ENCODE assay signal across 20 cellular contexts in genomic region chrX:15600071-15600470, GRCh38. TPM values are rescaled to one million over a fixed set of nuclear protein-coding genes. Genes with fewer than 3 reads are reported as not detected.
DNase-seq lines count a peak whose midpoint lies in the region; ATAC-seq and TF ChIP-seq lines count a peak whose summit lies in the region.
"Had no signal": no experiment of that assay in that cellular context is flagged by ENCODE, and none has a peak within 500 bp of the region (broad histone marks: within the 10 kb centered on the region; RNA-seq: fewer than 3 reads in every experiment).

No MANE protein-coding gene starts in this region.

- H3K4me2 ChIP-seq in hepatocyte (peak overlapping the region; percentile 9), neural progenitor cell (no peak overlapping the region)

- H2AFZ ChIP-seq in hepatocyte (no peak overlapping the region), neural progenitor cell (replicated peaks) (no peak overlapping the region)

- H3K79me2 ChIP-seq in hepatocyte (no peaks in the 10 kb centered on the region), neural progenitor cell (ENCODE audit: low read depth) (no peaks in the 10 kb centered on the region)

- no peaks in the 10 kb centered on the region for H3F3A ChIP-seq in neural progenitor cell (ENCODE audit: low read depth)

- no peak overlapping the region for H3K4me3 Mint-ChIP-seq in neural progenitor cell
- H3K4me3 Mint-ChIP-seq: CD4-positive, alpha-beta T cell had no signal

- TF ChIP-seq CTCF in left ventricle myocardium inferior (IDR thresholded peaks at IDR 0.05; ENCODE audit: borderline replicate concordance) (no peak), hepatocyte (IDR thresholded peaks at IDR 0.05; ENCODE audit: poor library complexity) (no peak), neural progenitor cell (IDR thresholded peaks at IDR 0.05) (no peak)

- H3K36me3 Mint-ChIP-seq in neural progenitor cell: no peaks in the 10 kb centered on the region

- no peaks in the 10 kb centered on the region for H4K20me1 ChIP-seq in hepatocyte (ENCODE audit: insufficient read depth, poor library complexity, severe bottlenecking)
- no peaks in the 10 kb centered on the region for H4K20me1 ChIP-seq in neural progenitor cell (ENCODE audit: low read depth)

- DNase-seq in left ventricle myocardium inferior: no peak
- no peak for DNase-seq in Right ventricle myocardium inferior (ENCODE audit: missing footprints)
- DNase-seq in hepatocyte (ENCODE audit: low spot score): no peak
- DNase-seq in neural progenitor cell (ENCODE audit: low spot score): peak; percentile 15
- DNase-seq in occipital lobe (lab: John Stamatoyannopoulos, UW): no peak
- DNase-seq: Caco-2; CD4-positive, alpha-beta T cell; DMS153; GOT3; NCI-H1694 treated with DMSO at 0.1 percent for 48 hours; NCI-H510A; NCI-H748 treated with DMSO at 0.1 percent for 48 hours; NK-92 treated with Interleukin-12 subunit alpha and Interleukin-12 subunit beta, amount 100 ng/mL, for 24 hours; SHP77 had no signal

- H3K9me3 ChIP-seq in left ventricle myocardium inferior (replicated peaks) (no peaks in the 10 kb centered on the region), hepatocyte (ENCODE audit: low read depth) (no peaks in the 10 kb centered on the region), neural progenitor cell (ENCODE audit: low read depth) (no peaks in the 10 kb centered on the region)
- H3K9me3 ChIP-seq: Caco-2 had no signal

- H3K9ac ChIP-seq in neural progenitor cell: no peak overlapping the region

- H3K9me3 Mint-ChIP-seq in neural progenitor cell: no peaks in the 10 kb centered on the region
- H3K9me3 Mint-ChIP-seq: CD4-positive, alpha-beta T cell had no signal

- no peaks in the 10 kb centered on the region for H3K27me3 Mint-ChIP-seq in neural progenitor cell (ENCODE audit: insufficient read depth, low read depth)

- no peaks in the 10 kb centered on the region for H3K9me2 ChIP-seq in hepatocyte (replicated peaks; ENCODE audit: insufficient read depth)

- H3K36me3 ChIP-seq in left ventricle myocardium inferior (no peaks in the 10 kb centered on the region), hepatocyte (replicated peaks; ENCODE audit: insufficient read depth, low read depth) (no peaks in the 10 kb centered on the region), neural progenitor cell (no peaks in the 10 kb centered on the region)

- H3K27ac Mint-ChIP-seq in neural progenitor cell: no peak overlapping the region
- H3K27ac Mint-ChIP-seq: CD4-positive, alpha-beta T cell had no signal

- ATAC-seq in Right ventricle myocardium inferior: no peak
- ATAC-seq in HG03139 (IDR thresholded peaks at IDR 0.05; ENCODE audit: unreplicated experiment): no peak
- ATAC-seq in GM18502 (IDR thresholded peaks at IDR 0.05; ENCODE audit: poor library complexity, unreplicated experiment): no peak
- ATAC-seq: K562 had no signal

- H3K4me1 ChIP-seq in left ventricle myocardium inferior (no peaks in the 10 kb centered on the region), hepatocyte (ENCODE audit: insufficient read depth) (peaks cover 22% of the 10 kb centered on the region), neural progenitor cell (no peaks in the 10 kb centered on the region)

- peak overlapping the region; percentile 72 for H3K27ac ChIP-seq in left ventricle myocardium inferior (replicated peaks)
- H3K27ac ChIP-seq in hepatocyte: peak overlapping the region; percentile 60
- no peak overlapping the region for H3K27ac ChIP-seq in neural progenitor cell

- peak overlapping the region; percentile 51 for H3K4me3 ChIP-seq in left ventricle myocardium inferior
- no peak overlapping the region for H3K4me3 ChIP-seq in hepatocyte
- no peak overlapping the region for H3K4me3 ChIP-seq in neural progenitor cell
- H3K4me3 ChIP-seq: K562 had no signal

- no peaks in the 10 kb centered on the region for H3K4me1 Mint-ChIP-seq in neural progenitor cell

- intact Hi-C loops in left ventricle myocardium inferior (cut with micrococcal nuclease) (no loop called here), Right ventricle myocardium inferior (cut with DNase I) (no loop called here)

- no peaks in the 10 kb centered on the region for H3K27me3 ChIP-seq in left ventricle myocardium inferior (ENCODE audit: low read depth)
- H3K27me3 ChIP-seq in hepatocyte: no peaks in the 10 kb centered on the region
- H3K27me3 ChIP-seq in neural progenitor cell: no peaks in the 10 kb centered on the region

RNA-seq across cellular contexts. Expression of gene ACE2, which starts 0.7 kb away (rescaled TPM):
- total RNA-seq in left ventricle myocardium inferior (14.0 TPM), Right ventricle myocardium inferior (16.6 TPM), hepatocyte (47.8 and 49.9 TPM in 2 replicates), neural progenitor cell (ENCODE audit: low replicate concordance) (0.15 and 0.17 TPM in 2 replicates), occipital lobe (not detected)
- polyA plus RNA-seq in hepatocyte: 12.5 and 16.5 TPM in 2 replicates
- total RNA-seq: A172; CD4-positive, alpha-beta T cell; OCI-LY7 had no signal
- polyA plus RNA-seq: BJ had no signal

Comparison
In these comparisons a context has a peak if more than half of its experiments do, and no peak if none do; other contexts are left out.
1. RNA of gene ACE2, which starts 0.7 kb away (total RNA-seq): 47.8 to 49.9 TPM in hepatocyte, 16.6 TPM in Right ventricle myocardium inferior (single experiment) and 14.0 TPM in left ventricle myocardium inferior (single experiment); 0.15 to 0.17 TPM in neural progenitor cell and not detected in occipital lobe (single experiment); every median in the first group is over 10 times any median in the second.